8 cellular contexts compared by ENCODE assay signal in the genomic region with DNA sequence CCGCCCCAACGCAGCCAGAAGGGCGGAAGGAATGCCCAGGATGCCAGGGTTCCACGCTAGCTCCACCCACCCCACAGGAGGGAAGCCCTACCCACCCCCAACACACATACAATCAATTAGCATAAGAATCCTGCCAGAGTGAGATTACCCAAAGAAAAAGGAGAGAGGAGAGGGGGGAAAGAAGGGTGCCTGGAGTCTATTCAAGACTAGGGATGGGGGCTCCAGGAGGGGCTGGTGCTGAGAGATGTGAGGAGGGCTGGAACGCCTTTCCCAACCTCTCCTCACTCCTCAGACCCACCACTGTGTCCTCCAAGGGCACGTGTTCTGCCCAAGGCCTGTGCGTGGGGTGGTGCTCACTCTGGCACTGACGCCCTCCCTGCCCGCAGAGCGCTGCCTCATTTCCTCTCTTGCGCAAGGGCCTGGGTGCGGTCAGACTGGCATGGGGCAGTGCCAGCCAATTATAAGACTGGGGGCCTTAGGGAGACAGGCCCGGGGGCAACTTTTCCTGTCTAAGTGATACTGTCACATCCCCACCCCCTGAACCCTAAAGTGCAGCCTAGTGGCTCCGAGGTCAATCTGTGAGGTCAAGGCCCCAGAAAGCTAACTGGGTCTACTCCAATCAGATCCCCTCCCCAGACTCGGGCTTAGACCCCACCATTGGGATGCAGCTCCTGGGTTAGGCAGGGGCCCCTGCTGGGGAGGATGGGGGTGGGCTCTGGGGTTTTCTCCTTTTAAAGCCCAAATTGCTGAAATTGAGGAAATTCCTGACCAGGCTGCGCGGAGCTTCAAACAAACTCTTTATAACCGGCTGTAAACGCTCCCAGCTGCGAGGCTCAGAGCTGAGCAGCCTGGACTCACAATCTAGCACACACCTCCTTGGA. TPM values are rescaled to one million over a fixed set of nuclear protein-coding genes. Genes with fewer than 3 reads are reported as not detected.
DNase-seq lines count a peak whose midpoint lies in the region; TF ChIP-seq lines count a peak whose summit lies in the region.

No MANE protein-coding gene starts in this region.

- no peaks in the 10 kb centered on the region for H4K20me1 ChIP-seq in GM23248 (ENCODE audit: insufficient read depth)

- 20 to 24% methylated on average over 19 to 20 of the region's 20 CpGs for WGBS in GM23248 (ENCODE audit: low coverage in 1 of 2, low lambda C conversion rate in 2 of 2, missing lambda C conversion rate in 2 of 2), 2 experiments
- 49% methylated on average over 20 of the region's 20 CpGs for WGBS in prostate gland

- DNase-seq in GM23248 = peak; percentile 86
- peak; percentile 30 for DNase-seq in T-helper 22 cell (ENCODE audit: low read depth)
- peak; percentile 72 for DNase-seq in fibroblast of gingiva (ENCODE audit: low read depth)
- DNase-seq in prostate gland (ENCODE audit: low spot score) = no peak
- no peak for DNase-seq in GM13976 (ENCODE audit: low spot score)
- DNase-seq in NCI-H510A treated with DMSO at 0.1 percent for 48 hours (lab: John Stamatoyannopoulos, UW) = no peak
- no peak for DNase-seq in kidney tubule cell (ENCODE audit: low spot score)
- DNase-seq in DMS53 (lab: John Stamatoyannopoulos, UW) = no peak

- no peak for TF ChIP-seq CTCF in prostate gland (IDR thresholded peaks at IDR 0.05)
- no peak for TF ChIP-seq CTCF in GM13976 (IDR thresholded peaks at IDR 0.05; ENCODE audit: borderline replicate concordance, control extremely low read depth, extremely low read depth, insufficient read depth, missing control alignments)

- H3K36me3 ChIP-seq in GM23248 (ENCODE audit: low read depth) (peaks cover 23% of the 10 kb centered on the region), prostate gland (peaks cover 2 to 6% of the 10 kb centered on the region in 2 donors)

- H3K9me2 ChIP-seq in GM23248 (ENCODE audit: insufficient read depth) = no peaks in the 10 kb centered on the region

- peaks cover 45% of the 10 kb centered on the region for H3F3A ChIP-seq in GM23248 (ENCODE audit: insufficient read depth)

- H3K79me2 ChIP-seq in GM23248 (ENCODE audit: insufficient read depth) = peaks cover 59% of the 10 kb centered on the region

- intact Hi-C loops in prostate gland (cut with DNase I) = no loop called here

- H3K9me3 ChIP-seq in GM23248 (ENCODE audit: low read depth) (no peaks in the 10 kb centered on the region), prostate gland (no peaks in the 10 kb centered on the region)

- in situ Hi-C loops in GM23248 (cut with MboI) (loop anchor here (10.0 kb wide), 1 partner anchor 68 kb away; no protein-coding TSS in a partner anchor), GM13976 (cut with MboI; ENCODE audit: low sequenced_read_pairs, unreplicated experiment) (no loop called here)

- TF ChIP-seq POLR2A in prostate gland (IDR thresholded peaks at IDR 0.05) = no peak

- peak overlapping the region; percentile 83 for H3K4me2 ChIP-seq in GM23248 (ENCODE audit: unreplicated experiment)

- H2AFZ ChIP-seq in GM23248 = no peak overlapping the region

- H3K9ac ChIP-seq in GM23248 = peak overlapping the region; percentile 87

- H3K4me3 ChIP-seq in GM23248 = peak overlapping the region; percentile 87
- no peak overlapping the region for H3K4me3 ChIP-seq in prostate gland

- H3K4me1 ChIP-seq in GM23248 (ENCODE audit: insufficient read depth) (peaks cover 36% of the 10 kb centered on the region), prostate gland (replicated peaks) (peaks cover 17% of the 10 kb centered on the region)

- H3K27ac ChIP-seq in GM23248 = peak overlapping the region; percentile 99
- H3K27ac ChIP-seq in prostate gland = peak overlapping the region; percentile 82 to 99

- H3K27me3 ChIP-seq in GM23248 (replicated peaks; ENCODE audit: insufficient read depth) (no peaks in the 10 kb centered on the region), prostate gland (replicated peaks; ENCODE audit: insufficient read depth) (no peaks in the 10 kb centered on the region)

RNA-seq across cellular contexts. Expression of a gene that starts 10.2 kb away (rescaled TPM):
- total RNA-seq in GM23248 (2014; rRNA removed; shearing (Covaris generic)) = 1.4 and 2.4 TPM in 2 replicates
- 0.84 and 1.2 TPM in 2 replicates for polyA plus RNA-seq in GM23248 (2016; fragmentation: Nextera tagmentation; extraction: Ambion mirVana)
- total RNA-seq in prostate gland = 1 to 10 TPM; 1.2 to 1.7 TPM

RNA-seq across cellular contexts. Expression of a gene that starts 14.7 kb away (rescaled TPM):
- 75.3 and 76.6 TPM in 2 replicates for total RNA-seq in GM23248 (2014; rRNA removed; shearing (Covaris generic))
- 116 and 118 TPM in 2 replicates for polyA plus RNA-seq in GM23248 (2016; fragmentation: Nextera tagmentation; extraction: Ambion mirVana)
- 10 to 100 TPM; 28.9 to 30.4 TPM for total RNA-seq in prostate gland

RNA-seq across cellular contexts. Expression of a gene that starts 36.6 kb away (rescaled TPM):
- 13.4 and 14.2 TPM in 2 replicates for total RNA-seq in GM23248 (2014; rRNA removed; shearing (Covaris generic))
- polyA plus RNA-seq in GM23248 (2016; fragmentation: Nextera tagmentation; extraction: Ambion mirVana) = 6.1 and 8.6 TPM in 2 replicates
- total RNA-seq in prostate gland = 10 to 100 TPM; 30.8 to 92.5 TPM

RNA-seq across cellular contexts. Expression of a gene that starts 36.8 kb away (rescaled TPM):
- total RNA-seq in GM23248 (2014; rRNA removed; shearing (Covaris generic)) = 5.1 and 6.5 TPM in 2 replicates
- 2.8 and 3.9 TPM in 2 replicates for polyA plus RNA-seq in GM23248 (2016; fragmentation: Nextera tagmentation; extraction: Ambion mirVana)
- total RNA-seq in prostate gland = 10 to 100 TPM; 17.0 to 19.1 TPM

RNA-seq across cellular contexts. Expression of a gene that starts 50.8 kb away (rescaled TPM):
- total RNA-seq in GM23248 (2014; rRNA removed; shearing (Covaris generic)) = 5.6 and 8.5 TPM in 2 replicates
- 2.0 and 3.3 TPM in 2 replicates for polyA plus RNA-seq in GM23248 (2016; fragmentation: Nextera tagmentation; extraction: Ambion mirVana)
- 1 to 10 TPM in 1 of 2 donors, under 1 TPM in 1; 0.55 to 6.1 TPM for total RNA-seq in prostate gland

Comparison
In these comparisons a context has a peak if more than half of its experiments do, and no peak if none do; other contexts are left out.
1. DNase-seq: peak in GM23248 (single experiment), T-helper 22 cell (single experiment) and fibroblast of gingiva (single experiment); none in prostate gland (single experiment), GM13976 (single experiment), NCI-H510A treated with DMSO at 0.1 percent for 48 hours (single experiment), kidney tubule cell (single experiment) and DMS53 (single experiment).